Comparison of ENCODE assay signal across 11 cellular contexts in the genomic region with DNA sequence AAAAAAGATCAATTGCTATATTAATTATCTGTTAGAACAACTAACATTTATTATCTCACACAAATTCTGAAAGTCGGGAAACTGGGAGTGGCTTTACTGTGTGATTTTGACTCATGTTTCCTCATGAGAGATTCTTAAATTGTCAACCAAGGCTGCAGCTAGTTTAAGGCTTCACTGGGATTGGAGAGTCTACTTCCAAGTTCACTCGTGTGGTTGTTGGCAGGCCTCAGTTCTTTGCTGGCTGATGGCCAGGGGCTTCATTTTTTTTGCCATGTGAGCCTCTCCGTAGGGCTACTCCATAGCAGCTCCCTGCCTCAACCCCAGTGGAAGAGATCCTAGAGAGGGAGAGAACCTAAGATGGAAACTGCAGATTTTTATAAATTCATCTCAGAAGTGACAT. TPM values are rescaled to one million over a fixed set of nuclear protein-coding genes. Genes with fewer than 3 reads are reported as not detected.
DNase-seq lines count a peak whose midpoint lies in the region; ATAC-seq and TF ChIP-seq lines count a peak whose summit lies in the region.
"Had no signal": no experiment of that assay in that cellular context is flagged by ENCODE, and none has a peak within 500 bp of the region (broad histone marks: within the 10 kb centered on the region; RNA-seq: fewer than 3 reads in every experiment).

No MANE protein-coding gene starts in this region.

- H3K27ac Mint-ChIP-seq in CD4-positive, CD25-positive, alpha-beta regulatory T cell = peak overlapping the region in 2 of 3 donors; percentile 48 to 86

- no peaks in the 10 kb centered on the region for H3K9me3 ChIP-seq in CD4-positive, CD25-positive, alpha-beta regulatory T cell (ENCODE audit: control insufficient read depth in 2 of 2, low read length in 2 of 2)

- peaks cover 0 to 4% (median 0%) of the 10 kb centered on the region in 7 donors for H3K9me3 Mint-ChIP-seq in CD4-positive, CD25-positive, alpha-beta regulatory T cell

- H3K4me1 Mint-ChIP-seq in CD4-positive, CD25-positive, alpha-beta regulatory T cell = peaks cover 41 to 53% (median 47%) of the 10 kb centered on the region in 4 donors

- ATAC-seq in CD4-positive, CD25-positive, alpha-beta regulatory T cell (ENCODE audit: low read depth in 2 of 2) = no peak
- ATAC-seq in HG03196 (IDR thresholded peaks at IDR 0.05; ENCODE audit: unreplicated experiment) = no peak
- ATAC-seq: left colon had no signal

- in situ Hi-C loops in astrocyte of the cerebellum (cut with HindIII; ENCODE audit: low sequenced_read_pairs) = no loop called here

- DNase-seq in CD4-positive, CD25-positive, alpha-beta regulatory T cell = peak in 1 of 3 donors; percentile 36
- peak; percentile 64 for DNase-seq in astrocyte of the cerebellum (ENCODE audit: low read depth)
- peak in 26 of 42 donors; percentile 15 to 72 (median 41) for DNase-seq in head of caudate nucleus
- DNase-seq in renal cortical epithelial cell (ENCODE audit: low read depth) = peak; percentile 85
- DNase-seq in NCI-H748 (lab: John Stamatoyannopoulos, UW; ENCODE audit: unreplicated experiment) = no peak
- no peak for DNase-seq in DMS114 treated with DMSO at 0.1 percent for 48 hours (lab: John Stamatoyannopoulos, UW; ENCODE audit: unreplicated experiment)
- no peak for DNase-seq in NOMO-1 treated with dmso at 0.1 percent for 144 hours (lab: John Stamatoyannopoulos, UW; ENCODE audit: unreplicated experiment)
- DNase-seq: NCI-H1694 treated with DMSO at 0.1 percent for 48 hours, SW 1271 had no signal

- H3K4me3 ChIP-seq in CD4-positive, CD25-positive, alpha-beta regulatory T cell (ENCODE audit: low read depth, low read length) = peak overlapping the region; percentile 70
- no peak overlapping the region for H3K4me3 ChIP-seq in astrocyte of the cerebellum (ENCODE audit: low read depth, low read length)

- H3K36me3 ChIP-seq in CD4-positive, CD25-positive, alpha-beta regulatory T cell (ENCODE audit: control insufficient read depth, insufficient read depth, low read length) = no peaks in the 10 kb centered on the region

- peak overlapping the region in 1 of 4 donors; percentile 43 for H3K4me3 Mint-ChIP-seq in CD4-positive, CD25-positive, alpha-beta regulatory T cell

- no peak for TF ChIP-seq CTCF in astrocyte of the cerebellum (IDR thresholded peaks at IDR 0.05; ENCODE audit: low read depth, low read length, missing control alignments)

- peaks cover 6% of the 10 kb centered on the region for H3K36me3 Mint-ChIP-seq in CD4-positive, CD25-positive, alpha-beta regulatory T cell

- intact Hi-C loops in head of caudate nucleus (cut with DNase I) = no loop called here

- no peaks in the 10 kb centered on the region for H3K27me3 Mint-ChIP-seq in CD4-positive, CD25-positive, alpha-beta regulatory T cell

- no peaks in the 10 kb centered on the region for H3K27me3 ChIP-seq in CD4-positive, CD25-positive, alpha-beta regulatory T cell (ENCODE audit: control insufficient read depth, insufficient read depth, low read length)

- peaks cover 32% of the 10 kb centered on the region for H3K4me1 ChIP-seq in CD4-positive, CD25-positive, alpha-beta regulatory T cell (ENCODE audit: control insufficient read depth, insufficient read depth, low read length, poor library complexity, severe bottlenecking)

- peak overlapping the region; percentile 58 for H3K27ac ChIP-seq in CD4-positive, CD25-positive, alpha-beta regulatory T cell (ENCODE audit: insufficient read depth, low read length, poor library complexity, severe bottlenecking)

RNA-seq across cellular contexts. Expression of gene LPAR6, which starts 24.5 kb away (rescaled TPM):
- total RNA-seq in CD4-positive, CD25-positive, alpha-beta regulatory T cell = 85.4 TPM
- 100 to 1,000 TPM in 2 of 4 donors, 10 to 100 TPM in 2; 85.6 to 150 (median 95.7) TPM for polyA plus RNA-seq in CD4-positive, CD25-positive, alpha-beta regulatory T cell
- total RNA-seq in renal cortical epithelial cell = 6.9 and 14.2 TPM in 2 replicates

Comparison
In these comparisons a context has a peak if more than half of its experiments do, and no peak if none do; other contexts are left out.
1. DNase-seq: peak in astrocyte of the cerebellum (single experiment), head of caudate nucleus (26 of 42) and renal cortical epithelial cell (single experiment); none in NCI-H748 (single experiment), DMS114 treated with DMSO at 0.1 percent for 48 hours (single experiment) and NOMO-1 treated with dmso at 0.1 percent for 144 hours (single experiment).